In the genomic region with DNA sequence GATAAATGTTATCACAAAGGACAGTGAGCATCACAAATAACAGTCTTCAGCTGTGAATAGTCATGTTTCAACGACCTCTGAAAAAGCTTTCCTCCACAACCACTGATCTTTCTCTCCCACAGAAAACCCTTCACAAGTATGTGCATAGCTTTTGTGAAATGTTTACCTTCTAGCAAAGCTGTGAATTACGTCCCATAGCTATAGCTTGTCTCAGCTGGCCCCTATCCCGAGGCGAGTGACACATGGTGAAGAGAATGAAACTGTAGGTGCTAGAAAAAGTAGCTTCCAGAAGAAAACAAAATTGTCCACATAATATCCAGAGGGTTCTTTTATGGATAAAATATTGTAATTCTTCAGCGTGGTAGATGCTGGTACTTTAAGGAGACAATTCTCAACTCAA, we compare ENCODE assay signal across 9 cellular contexts.
"Had no signal": no experiment of that assay in that cellular context is flagged by ENCODE, and none has a peak within 500 bp of the region (broad histone marks: within the 10 kb centered on the region; RNA-seq: fewer than 3 reads in every experiment).

No MANE protein-coding gene starts in this region.

- FAIRE-seq: H1, H54, HepG2 had no signal

- H3K4me3 Mint-ChIP-seq: GM23338, H9, IgD-negative memory B cell had no signal

- ATAC-seq: GM23338, HepG2 had no signal

- H3K4me1 Mint-ChIP-seq: H9 had no signal

- H3K9me3 Mint-ChIP-seq: GM23338, H9 had no signal

- H3K27ac ChIP-seq: HL-60 had no signal

- DNase-seq: H9, HCEC 1CT, KBM-7 had no signal

- H3K27ac Mint-ChIP-seq: GM23338, IgD-negative memory B cell had no signal

- H3K4me3 ChIP-seq: GM23338 had no signal
